8 cellular contexts compared by ENCODE assay signal in genomic region chr19:56594783-56595547, GRCh38. TPM values are rescaled to one million over a fixed set of nuclear protein-coding genes. Genes with fewer than 3 reads are reported as not detected.
DNase-seq lines count a peak whose midpoint lies in the region; ATAC-seq and TF ChIP-seq lines count a peak whose summit lies in the region.

Gene ZNF71 (plus strand): TSS chr19:56595302. CDS start chr19:56601559, 6,257 bp downstream.

- H3K9me3 ChIP-seq in HUES6 (ENCODE audit: control insufficient read depth, insufficient read depth, low read depth, low read length) (peaks cover 16% of the 10 kb centered on the region), esophagus muscularis mucosa (no peaks in the 10 kb centered on the region), muscle layer of colon (ENCODE audit: low read length) (peaks cover 3% of the 10 kb centered on the region)

- H3K4me3 Mint-ChIP-seq in activated T-cell treated with anti-CD3 and anti-CD28 coated beads, Interleukin-2, amount 50 U/mL, for 4 hours = peak within 1 kb of the TSS; percentile 96

- H3K27ac ChIP-seq in HUES6 (ENCODE audit: low read depth, low read length) = no peak within 1 kb of the TSS
- peak within 1 kb of the TSS; percentile 77 to 80 (median 78) for H3K27ac ChIP-seq in esophagus muscularis mucosa (replicated peaks in 1 of 4)
- H3K27ac ChIP-seq in muscle layer of colon (ENCODE audit: low read depth, low read length) = peak within 1 kb of the TSS; percentile 21

- H3K36me3 ChIP-seq in HUES6 (ENCODE audit: control insufficient read depth, insufficient read depth, low read length) = peaks cover 7% of the 10 kb centered on the region; the same call in 1 of the 2 replicates
- no peaks in the 10 kb centered on the region for H3K36me3 ChIP-seq in esophagus muscularis mucosa
- H3K36me3 ChIP-seq in muscle layer of colon (ENCODE audit: insufficient read depth, low read length) = no peaks in the 10 kb centered on the region

- 2% methylated on average over 25 of the region's 52 CpGs for WGBS in esophagus muscularis mucosa

- DNase-seq in CMK (ENCODE audit: low read depth) = peak; percentile 76
- peak; percentile 42 for DNase-seq in OCI-M2 (lab: John Stamatoyannopoulos, UW; ENCODE audit: unreplicated experiment)
- peak; percentile 83 for DNase-seq in activated T-cell treated with anti-CD3 and anti-CD28 coated beads, Interleukin-2, amount 50 U/mL, for 4 hours
- DNase-seq in esophagus muscularis mucosa (ENCODE audit: extremely low spot score) = peak; percentile 95
- peak; percentile 91 for DNase-seq in stimulated activated CD8-positive, alpha-beta memory T cell treated with anti-CD3 and anti-CD28 coated beads, Interleukin-4, amount 100 ng/mL, for 48 hours

- H3K4me1 ChIP-seq in HUES6 (ENCODE audit: control insufficient read depth, insufficient read depth, low read length) (0 out of 2 replicates have a peak, but pooled peaks cover 3% of the 10 kb centered on the region), esophagus muscularis mucosa (peaks cover 10 to 24% (median 13%) of the 10 kb centered on the region in 4 donors), muscle layer of colon (ENCODE audit: insufficient read depth, low read length) (peaks cover 13% of the 10 kb centered on the region)

- intact Hi-C loops in esophagus muscularis mucosa (cut with DNase I) = loop anchor here (10.0 kb wide), 1 partner anchor 190 kb away; the partner anchor contains the start of gene ZNF583

- H3K27me3 ChIP-seq in HUES6 (ENCODE audit: control insufficient read depth, insufficient read depth, low read length) (no peaks in the 10 kb centered on the region), esophagus muscularis mucosa (no peaks in the 10 kb centered on the region), muscle layer of colon (ENCODE audit: control insufficient read depth in 1 of 2, insufficient read depth in 2 of 2, low read length in 2 of 2) (no peaks in the 10 kb centered on the region)

- no peak for TF ChIP-seq CTCF in esophagus muscularis mucosa (IDR thresholded peaks at IDR 0.05)

- no peaks in the 10 kb centered on the region for H3K27me3 Mint-ChIP-seq in activated T-cell treated with anti-CD3 and anti-CD28 coated beads, Interleukin-2, amount 50 U/mL, for 4 hours (ENCODE audit: low read depth)

- TF ChIP-seq EP300 in esophagus muscularis mucosa (IDR thresholded peaks at IDR 0.05) = no peak

- peak within 1 kb of the TSS; percentile 87 for H3K4me3 ChIP-seq in HUES6 (ENCODE audit: low read depth, low read length)
- H3K4me3 ChIP-seq in esophagus muscularis mucosa = peak within 1 kb of the TSS; percentile 82 to 99 (median 90)
- peak within 1 kb of the TSS; percentile 70 to 96 for H3K4me3 ChIP-seq in muscle layer of colon (ENCODE audit: low read depth in 1 of 2, low read length in 2 of 2)

- H3K9ac ChIP-seq in HUES6 (ENCODE audit: low read length) = peak within 1 kb of the TSS; percentile 89
- H3K9ac ChIP-seq in muscle layer of colon (ENCODE audit: low read length) = peak within 1 kb of the TSS; percentile 80

- peak; percentile 89 for ATAC-seq in GM21381 (IDR thresholded peaks at IDR 0.05; ENCODE audit: unreplicated experiment)
- peak; percentile 97 to 99 for ATAC-seq in activated T-cell treated with anti-CD3 and anti-CD28 coated beads, Interleukin-2, amount 50 U/mL, for 4 hours

- H3K9me3 Mint-ChIP-seq in activated T-cell treated with anti-CD3 and anti-CD28 coated beads, Interleukin-2, amount 50 U/mL, for 4 hours = peaks cover 25% of the 10 kb centered on the region

- H3K4me1 Mint-ChIP-seq in activated T-cell treated with anti-CD3 and anti-CD28 coated beads, Interleukin-2, amount 50 U/mL, for 4 hours (ENCODE audit: low read depth) = peaks cover 17% of the 10 kb centered on the region

- no peak for TF ChIP-seq POLR2A in esophagus muscularis mucosa (IDR thresholded peaks at IDR 0.05; ENCODE audit: low read depth)

- H3K36me3 Mint-ChIP-seq in activated T-cell treated with anti-CD3 and anti-CD28 coated beads, Interleukin-2, amount 50 U/mL, for 4 hours (ENCODE audit: insufficient read depth) = peaks cover 20% of the 10 kb centered on the region

RNA-seq across cellular contexts. Expression of gene ZNF71, which starts in this region (rescaled TPM):
- total RNA-seq in activated T-cell treated with anti-CD3 and anti-CD28 coated beads, Interleukin-2, amount 50 U/mL, for 4 hours = 1 to 10 TPM; 6.3 to 7.1 (median 6.4) TPM
- 10 to 100 TPM; 12.6 to 25.9 (median 19.6) TPM for total RNA-seq in esophagus muscularis mucosa

Comparison
In these comparisons a context has a peak if more than half of its experiments do, and no peak if none do; other contexts are left out.
1. DNase-seq: peak in every context shown above with its lines; median percentile 95 in esophagus muscularis mucosa; 91 in stimulated activated CD8-positive, alpha-beta memory T cell treated with anti-CD3 and anti-CD28 coated beads, Interleukin-4, amount 100 ng/mL, for 48 hours; 83 in activated T-cell treated with anti-CD3 and anti-CD28 coated beads, Interleukin-2, amount 50 U/mL, for 4 hours; 76 in CMK; 42 in OCI-M2.